Comparison of ENCODE assay signal across 8 cellular contexts in the genomic region with DNA sequence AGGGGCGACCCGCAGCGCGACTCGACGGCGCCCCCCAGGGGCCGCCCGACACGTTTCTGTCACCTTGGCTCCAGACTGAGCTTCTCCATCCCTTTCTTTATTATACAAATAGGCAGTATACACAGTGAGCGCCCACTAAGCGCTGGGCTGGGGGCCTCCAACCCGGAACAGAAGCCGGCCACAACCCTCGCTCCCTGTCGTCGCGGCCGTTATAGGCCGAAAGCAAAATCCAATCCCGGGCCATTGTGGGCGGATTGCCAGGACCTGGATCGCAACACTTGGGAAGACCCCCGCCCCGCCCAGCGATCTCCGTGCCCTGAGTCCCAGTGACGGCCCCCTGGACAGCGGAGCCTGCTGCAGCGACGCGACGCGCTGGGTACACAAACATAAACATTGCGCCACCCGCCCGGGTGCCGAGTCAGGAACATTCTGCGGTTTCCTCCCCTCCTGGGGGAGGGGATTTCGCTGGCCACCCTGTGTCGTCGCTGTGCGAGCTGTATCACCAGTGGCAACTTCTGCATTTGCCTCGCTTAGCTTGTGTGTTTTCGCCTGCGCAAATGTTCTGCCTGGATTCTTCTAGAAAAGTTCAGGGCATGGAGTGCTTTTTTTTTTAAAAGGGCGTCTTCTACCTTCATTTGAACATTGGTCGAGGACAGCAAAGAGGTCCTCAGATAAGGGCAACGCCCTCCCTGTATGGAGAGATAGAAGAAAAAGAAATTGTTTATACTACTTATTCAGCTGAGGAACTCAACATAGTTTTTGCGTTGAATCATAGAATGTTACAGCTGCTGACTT. TPM values are rescaled to one million over a fixed set of nuclear protein-coding genes. Genes with fewer than 3 reads are reported as not detected.
DNase-seq lines count a peak whose midpoint lies in the region; ATAC-seq and TF ChIP-seq lines count a peak whose summit lies in the region.

No MANE protein-coding gene starts in this region.

- peak; percentile 94 for DNase-seq in NCI-H226
- peak; percentile 49 to 62 for DNase-seq in activated CD4-positive, alpha-beta T cell treated with anti-CD3 and anti-CD28 coated beads for 24 hours (ENCODE audit: low read depth in 2 of 2)
- DNase-seq in chondrocyte (ENCODE audit: low spot score), result peak; percentile 97
- DNase-seq in left colon, result peak; percentile 93 to 94
- peak; percentile 66 for DNase-seq in stimulated activated CD4-positive, alpha-beta T cell treated with anti-CD3 and anti-CD28 coated beads, Interleukin-1b, Interleukin-23, amount 100 ng/mL, for 4 hours (ENCODE audit: low read depth in 2 of 2)

- peaks cover 30% of the 10 kb centered on the region for H3K36me3 Mint-ChIP-seq in chondrocyte (ENCODE audit: low read depth)

- H3K27ac Mint-ChIP-seq in chondrocyte (ENCODE audit: unreplicated experiment), result peak overlapping the region; percentile 99

- peak overlapping the region; percentile 71 for H3K4me3 Mint-ChIP-seq in chondrocyte (ENCODE audit: unreplicated experiment)

- peak; percentile 20 for ATAC-seq in HG02885 (IDR thresholded peaks at IDR 0.05; ENCODE audit: poor library complexity, unreplicated experiment)
- peak; percentile 40 for ATAC-seq in left colon
- ATAC-seq in HG02884 (IDR thresholded peaks at IDR 0.05; ENCODE audit: unreplicated experiment), result no peak

- H3K27me3 Mint-ChIP-seq in chondrocyte (ENCODE audit: low read depth), result no peaks in the 10 kb centered on the region

- intact Hi-C loops in left colon (cut with DNase I, micrococcal nuclease), result loop anchor here in 1 of 2 donors (10.0 kb wide), 1 partner anchor 62 kb away; a partner anchor contains a TSS

- no peaks in the 10 kb centered on the region for H3K9me3 Mint-ChIP-seq in chondrocyte (ENCODE audit: low read depth)

- TF ChIP-seq CTCF in GM12873 (IDR thresholded peaks at IDR 0.05; ENCODE audit: insufficient read depth, low read depth, low read length, missing control alignments), result peak; percentile 96
- TF ChIP-seq CTCF in chondrocyte (IDR thresholded peaks at IDR 0.05), result peak; percentile 97

- peaks cover 70% of the 10 kb centered on the region for H3K4me1 Mint-ChIP-seq in chondrocyte (ENCODE audit: low read depth)

RNA-seq across cellular contexts. Expression of a gene that starts 1.3 kb away (rescaled TPM):
- total RNA-seq in chondrocyte, result 91.5 to 171 TPM (median 150 TPM) in 3 replicates
- total RNA-seq in left colon, result 100 to 1,000 TPM; 148 to 242 TPM
